In the genomic region with DNA sequence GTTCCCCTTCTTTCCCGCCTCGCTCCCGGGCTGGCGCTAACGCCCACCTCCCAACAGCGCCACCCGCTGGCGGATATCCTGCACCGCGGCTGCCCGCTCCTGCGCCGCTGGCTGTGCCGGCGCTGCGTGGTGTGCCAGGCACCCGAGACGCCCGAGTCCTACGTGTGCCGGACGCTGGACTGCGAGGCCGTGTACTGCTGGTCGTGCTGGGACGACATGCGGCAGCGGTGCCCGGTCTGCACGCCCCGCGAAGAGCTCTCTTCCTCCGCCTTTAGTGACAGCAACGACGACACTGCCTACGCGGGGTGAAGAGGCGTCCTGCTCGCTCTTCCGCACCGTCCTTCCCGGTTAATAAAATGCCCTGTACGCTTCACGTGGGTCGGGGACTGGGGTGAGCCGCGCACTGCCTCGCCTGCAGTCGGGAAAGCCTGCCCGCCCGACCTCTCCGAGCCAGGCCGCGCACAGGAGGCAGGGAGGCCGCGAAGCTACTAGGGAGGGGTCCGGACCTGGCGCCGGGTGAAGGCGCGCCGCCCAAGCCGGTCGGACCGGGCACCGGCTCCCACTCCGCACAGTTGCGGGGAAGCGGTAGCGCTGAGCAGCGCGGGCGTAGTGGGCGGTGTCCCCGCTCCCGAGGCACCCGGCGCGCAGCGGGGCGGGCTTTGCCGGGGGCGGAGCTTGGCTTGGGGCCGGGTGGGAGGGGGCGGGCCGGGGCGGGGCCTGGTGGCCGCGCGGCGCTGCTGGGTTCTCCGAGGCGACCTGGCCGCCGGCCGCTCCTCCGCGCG, we compare ENCODE assay signal across 1 cellular context.
A peak's percentile ranks its signal among the peaks of the same experiment; 100 is the strongest.
TF ChIP-seq lines count a peak whose summit lies in the region.

A gene with protein sequence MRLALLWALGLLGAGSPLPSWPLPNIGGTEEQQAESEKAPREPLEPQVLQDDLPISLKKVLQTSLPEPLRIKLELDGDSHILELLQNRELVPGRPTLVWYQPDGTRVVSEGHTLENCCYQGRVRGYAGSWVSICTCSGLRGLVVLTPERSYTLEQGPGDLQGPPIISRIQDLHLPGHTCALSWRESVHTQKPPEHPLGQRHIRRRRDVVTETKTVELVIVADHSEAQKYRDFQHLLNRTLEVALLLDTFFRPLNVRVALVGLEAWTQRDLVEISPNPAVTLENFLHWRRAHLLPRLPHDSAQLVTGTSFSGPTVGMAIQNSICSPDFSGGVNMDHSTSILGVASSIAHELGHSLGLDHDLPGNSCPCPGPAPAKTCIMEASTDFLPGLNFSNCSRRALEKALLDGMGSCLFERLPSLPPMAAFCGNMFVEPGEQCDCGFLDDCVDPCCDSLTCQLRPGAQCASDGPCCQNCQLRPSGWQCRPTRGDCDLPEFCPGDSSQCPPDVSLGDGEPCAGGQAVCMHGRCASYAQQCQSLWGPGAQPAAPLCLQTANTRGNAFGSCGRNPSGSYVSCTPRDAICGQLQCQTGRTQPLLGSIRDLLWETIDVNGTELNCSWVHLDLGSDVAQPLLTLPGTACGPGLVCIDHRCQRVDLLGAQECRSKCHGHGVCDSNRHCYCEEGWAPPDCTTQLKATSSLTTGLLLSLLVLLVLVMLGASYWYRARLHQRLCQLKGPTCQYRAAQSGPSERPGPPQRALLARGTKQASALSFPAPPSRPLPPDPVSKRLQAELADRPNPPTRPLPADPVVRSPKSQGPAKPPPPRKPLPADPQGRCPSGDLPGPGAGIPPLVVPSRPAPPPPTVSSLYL (plus strand): TSS at position 757 of the 782 bp plus-strand sequence. CDS start 71 bp downstream, outside the sequence.

TF ChIP-seq in K562, 482 proteins besides CTCF, POLR2A, EP300 and RAD21 (continued from another document and continues in another):
- TF ChIP-seq, protein P1, sequence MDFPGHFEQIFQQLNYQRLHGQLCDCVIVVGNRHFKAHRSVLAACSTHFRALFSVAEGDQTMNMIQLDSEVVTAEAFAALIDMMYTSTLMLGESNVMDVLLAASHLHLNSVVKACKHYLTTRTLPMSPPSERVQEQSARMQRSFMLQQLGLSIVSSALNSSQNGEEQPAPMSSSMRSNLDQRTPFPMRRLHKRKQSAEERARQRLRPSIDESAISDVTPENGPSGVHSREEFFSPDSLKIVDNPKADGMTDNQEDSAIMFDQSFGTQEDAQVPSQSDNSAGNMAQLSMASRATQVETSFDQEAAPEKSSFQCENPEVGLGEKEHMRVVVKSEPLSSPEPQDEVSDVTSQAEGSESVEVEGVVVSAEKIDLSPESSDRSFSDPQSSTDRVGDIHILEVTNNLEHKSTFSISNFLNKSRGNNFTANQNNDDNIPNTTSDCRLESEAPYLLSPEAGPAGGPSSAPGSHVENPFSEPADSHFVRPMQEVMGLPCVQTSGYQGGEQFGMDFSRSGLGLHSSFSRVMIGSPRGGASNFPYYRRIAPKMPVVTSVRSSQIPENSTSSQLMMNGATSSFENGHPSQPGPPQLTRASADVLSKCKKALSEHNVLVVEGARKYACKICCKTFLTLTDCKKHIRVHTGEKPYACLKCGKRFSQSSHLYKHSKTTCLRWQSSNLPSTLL (IDR thresholded peaks at IDR 0.05): no peak
- no peak for TF ChIP-seq ZSCAN32 (CRISPR knock-in tag; IDR thresholded peaks at IDR 0.05)
- TF ChIP-seq HDAC6 (IDR thresholded peaks at IDR 0.05; ENCODE audit: low read depth, low read length): no peak
- TF ChIP-seq FIP1L1 (IDR thresholded peaks at IDR 0.05; ENCODE audit: low read depth, low read length, poor library complexity, severe bottlenecking): peak; percentile 80
- TF ChIP-seq, protein P2, sequence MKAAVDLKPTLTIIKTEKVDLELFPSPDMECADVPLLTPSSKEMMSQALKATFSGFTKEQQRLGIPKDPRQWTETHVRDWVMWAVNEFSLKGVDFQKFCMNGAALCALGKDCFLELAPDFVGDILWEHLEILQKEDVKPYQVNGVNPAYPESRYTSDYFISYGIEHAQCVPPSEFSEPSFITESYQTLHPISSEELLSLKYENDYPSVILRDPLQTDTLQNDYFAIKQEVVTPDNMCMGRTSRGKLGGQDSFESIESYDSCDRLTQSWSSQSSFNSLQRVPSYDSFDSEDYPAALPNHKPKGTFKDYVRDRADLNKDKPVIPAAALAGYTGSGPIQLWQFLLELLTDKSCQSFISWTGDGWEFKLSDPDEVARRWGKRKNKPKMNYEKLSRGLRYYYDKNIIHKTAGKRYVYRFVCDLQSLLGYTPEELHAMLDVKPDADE (conservative IDR thresholded peaks at IDR 0.05; ENCODE audit: control insufficient read depth, low read depth, low read length): peak; percentile 77
- peak; percentile 73; the same call in 1 of the 2 replicates for TF ChIP-seq KLF1 (tag; IDR thresholded peaks at IDR 0.05)
- TF ChIP-seq XRCC5 (IDR thresholded peaks at IDR 0.05; ENCODE audit: low read depth, low read length): no peak; the same call in 1 of the 2 replicates
- TF ChIP-seq, protein P3, sequence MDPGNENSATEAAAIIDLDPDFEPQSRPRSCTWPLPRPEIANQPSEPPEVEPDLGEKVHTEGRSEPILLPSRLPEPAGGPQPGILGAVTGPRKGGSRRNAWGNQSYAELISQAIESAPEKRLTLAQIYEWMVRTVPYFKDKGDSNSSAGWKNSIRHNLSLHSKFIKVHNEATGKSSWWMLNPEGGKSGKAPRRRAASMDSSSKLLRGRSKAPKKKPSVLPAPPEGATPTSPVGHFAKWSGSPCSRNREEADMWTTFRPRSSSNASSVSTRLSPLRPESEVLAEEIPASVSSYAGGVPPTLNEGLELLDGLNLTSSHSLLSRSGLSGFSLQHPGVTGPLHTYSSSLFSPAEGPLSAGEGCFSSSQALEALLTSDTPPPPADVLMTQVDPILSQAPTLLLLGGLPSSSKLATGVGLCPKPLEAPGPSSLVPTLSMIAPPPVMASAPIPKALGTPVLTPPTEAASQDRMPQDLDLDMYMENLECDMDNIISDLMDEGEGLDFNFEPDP (CRISPR knock-in tag; IDR thresholded peaks at IDR 0.05): 0 out of 2 replicates have a peak, but pooled peaks have one; percentile 63
- TF ChIP-seq GATAD2A (IDR thresholded peaks at IDR 0.05): peak; percentile 38; the same call in 1 of the 2 replicates
- TF ChIP-seq PPARD (CRISPR knock-in tag; IDR thresholded peaks at IDR 0.05): no peak
- no peak for TF ChIP-seq YBX1 (IDR thresholded peaks at IDR 0.05)
- TF ChIP-seq KDM2B (CRISPR knock-in tag; IDR thresholded peaks at IDR 0.05): peak; percentile 38; the same call in 1 of the 2 replicates
- TF ChIP-seq RAD51 (IDR thresholded peaks at IDR 0.05; ENCODE audit: borderline replicate concordance, low read depth): no peak
- TF ChIP-seq, protein P4, sequence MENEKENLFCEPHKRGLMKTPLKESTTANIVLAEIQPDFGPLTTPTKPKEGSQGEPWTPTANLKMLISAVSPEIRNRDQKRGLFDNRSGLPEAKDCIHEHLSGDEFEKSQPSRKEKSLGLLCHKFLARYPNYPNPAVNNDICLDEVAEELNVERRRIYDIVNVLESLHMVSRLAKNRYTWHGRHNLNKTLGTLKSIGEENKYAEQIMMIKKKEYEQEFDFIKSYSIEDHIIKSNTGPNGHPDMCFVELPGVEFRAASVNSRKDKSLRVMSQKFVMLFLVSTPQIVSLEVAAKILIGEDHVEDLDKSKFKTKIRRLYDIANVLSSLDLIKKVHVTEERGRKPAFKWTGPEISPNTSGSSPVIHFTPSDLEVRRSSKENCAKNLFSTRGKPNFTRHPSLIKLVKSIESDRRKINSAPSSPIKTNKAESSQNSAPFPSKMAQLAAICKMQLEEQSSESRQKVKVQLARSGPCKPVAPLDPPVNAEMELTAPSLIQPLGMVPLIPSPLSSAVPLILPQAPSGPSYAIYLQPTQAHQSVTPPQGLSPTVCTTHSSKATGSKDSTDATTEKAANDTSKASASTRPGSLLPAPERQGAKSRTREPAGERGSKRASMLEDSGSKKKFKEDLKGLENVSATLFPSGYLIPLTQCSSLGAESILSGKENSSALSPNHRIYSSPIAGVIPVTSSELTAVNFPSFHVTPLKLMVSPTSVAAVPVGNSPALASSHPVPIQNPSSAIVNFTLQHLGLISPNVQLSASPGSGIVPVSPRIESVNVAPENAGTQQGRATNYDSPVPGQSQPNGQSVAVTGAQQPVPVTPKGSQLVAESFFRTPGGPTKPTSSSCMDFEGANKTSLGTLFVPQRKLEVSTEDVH (IDR thresholded peaks at IDR 0.05; ENCODE audit: low read depth, partially characterized antibody): peak; percentile 92
- TF ChIP-seq, protein P5, sequence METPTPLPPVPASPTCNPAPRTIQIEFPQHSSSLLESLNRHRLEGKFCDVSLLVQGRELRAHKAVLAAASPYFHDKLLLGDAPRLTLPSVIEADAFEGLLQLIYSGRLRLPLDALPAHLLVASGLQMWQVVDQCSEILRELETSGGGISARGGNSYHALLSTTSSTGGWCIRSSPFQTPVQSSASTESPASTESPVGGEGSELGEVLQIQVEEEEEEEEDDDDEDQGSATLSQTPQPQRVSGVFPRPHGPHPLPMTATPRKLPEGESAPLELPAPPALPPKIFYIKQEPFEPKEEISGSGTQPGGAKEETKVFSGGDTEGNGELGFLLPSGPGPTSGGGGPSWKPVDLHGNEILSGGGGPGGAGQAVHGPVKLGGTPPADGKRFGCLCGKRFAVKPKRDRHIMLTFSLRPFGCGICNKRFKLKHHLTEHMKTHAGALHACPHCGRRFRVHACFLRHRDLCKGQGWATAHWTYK (CRISPR knock-in tag; IDR thresholded peaks at IDR 0.05): no peak; the same call in 1 of the 2 replicates
- TF ChIP-seq, protein P6, sequence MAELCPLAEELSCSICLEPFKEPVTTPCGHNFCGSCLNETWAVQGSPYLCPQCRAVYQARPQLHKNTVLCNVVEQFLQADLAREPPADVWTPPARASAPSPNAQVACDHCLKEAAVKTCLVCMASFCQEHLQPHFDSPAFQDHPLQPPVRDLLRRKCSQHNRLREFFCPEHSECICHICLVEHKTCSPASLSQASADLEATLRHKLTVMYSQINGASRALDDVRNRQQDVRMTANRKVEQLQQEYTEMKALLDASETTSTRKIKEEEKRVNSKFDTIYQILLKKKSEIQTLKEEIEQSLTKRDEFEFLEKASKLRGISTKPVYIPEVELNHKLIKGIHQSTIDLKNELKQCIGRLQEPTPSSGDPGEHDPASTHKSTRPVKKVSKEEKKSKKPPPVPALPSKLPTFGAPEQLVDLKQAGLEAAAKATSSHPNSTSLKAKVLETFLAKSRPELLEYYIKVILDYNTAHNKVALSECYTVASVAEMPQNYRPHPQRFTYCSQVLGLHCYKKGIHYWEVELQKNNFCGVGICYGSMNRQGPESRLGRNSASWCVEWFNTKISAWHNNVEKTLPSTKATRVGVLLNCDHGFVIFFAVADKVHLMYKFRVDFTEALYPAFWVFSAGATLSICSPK (IDR thresholded peaks at IDR 0.05; ENCODE audit: borderline replicate concordance): no peak
- peak; percentile 69 for TF ChIP-seq BHLHE40 (IDR thresholded peaks at IDR 0.05; ENCODE audit: low read length)
- no peak for TF ChIP-seq NFATC3 (IDR thresholded peaks at IDR 0.05)
- TF ChIP-seq DPF2 (IDR thresholded peaks at IDR 0.05): peak; percentile 38; the same call in 1 of the 2 replicates
- TF ChIP-seq, protein P7, sequence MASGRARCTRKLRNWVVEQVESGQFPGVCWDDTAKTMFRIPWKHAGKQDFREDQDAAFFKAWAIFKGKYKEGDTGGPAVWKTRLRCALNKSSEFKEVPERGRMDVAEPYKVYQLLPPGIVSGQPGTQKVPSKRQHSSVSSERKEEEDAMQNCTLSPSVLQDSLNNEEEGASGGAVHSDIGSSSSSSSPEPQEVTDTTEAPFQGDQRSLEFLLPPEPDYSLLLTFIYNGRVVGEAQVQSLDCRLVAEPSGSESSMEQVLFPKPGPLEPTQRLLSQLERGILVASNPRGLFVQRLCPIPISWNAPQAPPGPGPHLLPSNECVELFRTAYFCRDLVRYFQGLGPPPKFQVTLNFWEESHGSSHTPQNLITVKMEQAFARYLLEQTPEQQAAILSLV (tag; IDR thresholded peaks at IDR 0.05): no peak
- no peak for TF ChIP-seq RBM34 (IDR thresholded peaks at IDR 0.05; ENCODE audit: borderline replicate concordance, insufficient read depth, low read length)
- TF ChIP-seq, protein P8, sequence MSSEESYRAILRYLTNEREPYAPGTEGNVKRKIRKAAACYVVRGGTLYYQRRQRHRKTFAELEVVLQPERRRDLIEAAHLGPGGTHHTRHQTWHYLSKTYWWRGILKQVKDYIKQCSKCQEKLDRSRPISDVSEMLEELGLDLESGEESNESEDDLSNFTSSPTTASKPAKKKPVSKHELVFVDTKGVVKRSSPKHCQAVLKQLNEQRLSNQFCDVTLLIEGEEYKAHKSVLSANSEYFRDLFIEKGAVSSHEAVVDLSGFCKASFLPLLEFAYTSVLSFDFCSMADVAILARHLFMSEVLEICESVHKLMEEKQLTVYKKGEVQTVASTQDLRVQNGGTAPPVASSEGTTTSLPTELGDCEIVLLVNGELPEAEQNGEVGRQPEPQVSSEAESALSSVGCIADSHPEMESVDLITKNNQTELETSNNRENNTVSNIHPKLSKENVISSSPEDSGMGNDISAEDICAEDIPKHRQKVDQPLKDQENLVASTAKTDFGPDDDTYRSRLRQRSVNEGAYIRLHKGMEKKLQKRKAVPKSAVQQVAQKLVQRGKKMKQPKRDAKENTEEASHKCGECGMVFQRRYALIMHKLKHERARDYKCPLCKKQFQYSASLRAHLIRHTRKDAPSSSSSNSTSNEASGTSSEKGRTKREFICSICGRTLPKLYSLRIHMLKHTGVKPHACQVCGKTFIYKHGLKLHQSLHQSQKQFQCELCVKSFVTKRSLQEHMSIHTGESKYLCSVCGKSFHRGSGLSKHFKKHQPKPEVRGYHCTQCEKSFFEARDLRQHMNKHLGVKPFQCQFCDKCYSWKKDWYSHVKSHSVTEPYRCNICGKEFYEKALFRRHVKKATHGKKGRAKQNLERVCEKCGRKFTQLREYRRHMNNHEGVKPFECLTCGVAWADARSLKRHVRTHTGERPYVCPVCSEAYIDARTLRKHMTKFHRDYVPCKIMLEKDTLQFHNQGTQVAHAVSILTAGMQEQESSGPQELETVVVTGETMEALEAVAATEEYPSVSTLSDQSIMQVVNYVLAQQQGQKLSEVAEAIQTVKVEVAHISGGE (CRISPR knock-in tag; IDR thresholded peaks at IDR 0.05): 0 out of 6 replicates have a peak, but pooled peaks of 1 of the 3 experiments have one; percentile 35
- TF ChIP-seq ZNF12 (CRISPR knock-in tag; IDR thresholded peaks at IDR 0.05): 0 out of 2 replicates have a peak, but pooled peaks have one; percentile 51
- TF ChIP-seq, protein P9, sequence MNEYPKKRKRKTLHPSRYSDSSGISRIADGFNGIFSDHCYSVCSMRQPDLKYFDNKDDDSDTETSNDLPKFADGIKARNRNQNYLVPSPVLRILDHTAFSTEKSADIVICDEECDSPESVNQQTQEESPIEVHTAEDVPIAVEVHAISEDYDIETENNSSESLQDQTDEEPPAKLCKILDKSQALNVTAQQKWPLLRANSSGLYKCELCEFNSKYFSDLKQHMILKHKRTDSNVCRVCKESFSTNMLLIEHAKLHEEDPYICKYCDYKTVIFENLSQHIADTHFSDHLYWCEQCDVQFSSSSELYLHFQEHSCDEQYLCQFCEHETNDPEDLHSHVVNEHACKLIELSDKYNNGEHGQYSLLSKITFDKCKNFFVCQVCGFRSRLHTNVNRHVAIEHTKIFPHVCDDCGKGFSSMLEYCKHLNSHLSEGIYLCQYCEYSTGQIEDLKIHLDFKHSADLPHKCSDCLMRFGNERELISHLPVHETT (CRISPR knock-in tag; conservative IDR thresholded peaks at IDR 0.05 in 1 of 2, IDR thresholded peaks at IDR 0.05 in 1 of 2): peak in 1 of 2 experiments; percentile 70; a peak in 2 of 4 replicates
- TF ChIP-seq HDAC2 (IDR thresholded peaks at IDR 0.05): peak; percentile 47; the same call in 1 of the 2 replicates
- no peak for TF ChIP-seq MCM3 (IDR thresholded peaks at IDR 0.05)
